Comparison of ENCODE assay signal across 8 cellular contexts in genomic region chr3:28476194-28476593, GRCh38.
DNase-seq lines count a peak whose midpoint lies in the region; ATAC-seq, FAIRE-seq and TF ChIP-seq lines count a peak whose summit lies in the region.

No MANE protein-coding gene starts in this region.

- H4K20me1 ChIP-seq in PC-3 (ENCODE audit: low read length): no peaks in the 10 kb centered on the region

- no peak for TF ChIP-seq EP300 in A549 (IDR thresholded peaks at IDR 0.05)
- TF ChIP-seq EP300 in esophagus muscularis mucosa (IDR thresholded peaks at IDR 0.05): no peak

- no peaks in the 10 kb centered on the region for H3K9me3 ChIP-seq in A549
- H3K9me3 ChIP-seq in PC-3 (ENCODE audit: low read length): no peaks in the 10 kb centered on the region
- peaks cover 0 to 10% (median 0%) of the 10 kb centered on the region in 4 donors for H3K9me3 ChIP-seq in esophagus muscularis mucosa
- H3K9me3 ChIP-seq in psoas muscle: peaks cover 10% of the 10 kb centered on the region

- H2AFZ ChIP-seq in PC-3 (ENCODE audit: low read length): no peak overlapping the region

- no peak overlapping the region for H3K9ac ChIP-seq in PC-3 (ENCODE audit: low read length)

- H3K4me1 ChIP-seq in A549: no peaks in the 10 kb centered on the region
- H3K4me1 ChIP-seq in PC-3 (ENCODE audit: insufficient read depth, low read length): no peaks in the 10 kb centered on the region
- no peaks in the 10 kb centered on the region for H3K4me1 ChIP-seq in esophagus muscularis mucosa
- no peaks in the 10 kb centered on the region for H3K4me1 ChIP-seq in psoas muscle

- peak in 1 of 2 experiments; percentile 62; a peak in 1 of 6 replicates for ATAC-seq in A549
- peak; percentile 66 for ATAC-seq in HG03442 (IDR thresholded peaks at IDR 0.05; ENCODE audit: unreplicated experiment)
- peak; percentile 59 for ATAC-seq in PC-3
- peak in 2 of 4 donors; percentile 55 to 74 for ATAC-seq in psoas muscle
- ATAC-seq in HG03108 (IDR thresholded peaks at IDR 0.05; ENCODE audit: unreplicated experiment): no peak

- H3K9me2 ChIP-seq in PC-3 (replicated peaks; ENCODE audit: low read length): no peaks in the 10 kb centered on the region

- intact Hi-C loops in PC-3 (cut with micrococcal nuclease) (loop anchor here (1.0 kb wide), 2 partner anchors 251 to 1288 kb away; no protein-coding TSS in a partner anchor), esophagus muscularis mucosa (cut with DNase I) (no loop called here), psoas muscle (cut with DNase I) (loop anchor here in 1 of 2 donors (5.0 kb wide), 1 partner anchor 251 kb away; no protein-coding TSS in a partner anchor)

- H3K79me2 ChIP-seq in PC-3 (ENCODE audit: low read length): no peaks in the 10 kb centered on the region

- no TSS peak for BruUV-seq in PC-3 (replicated peaks; lab: Mats Ljungman, UMichigan)

- H3K36me3 ChIP-seq in PC-3 (ENCODE audit: low read depth, low read length) (no peaks in the 10 kb centered on the region), esophagus muscularis mucosa (peaks cover 0 to 3% (median 0%) of the 10 kb centered on the region in 4 donors), psoas muscle (ENCODE audit: insufficient read depth in 1 of 2, low read depth in 1 of 2) (no peaks in the 10 kb centered on the region)

- TF ChIP-seq CTCF in A549 (IDR thresholded peaks at IDR 0.05) (peak; percentile 57), PC-3 (conservative IDR thresholded peaks at IDR 0.05; ENCODE audit: low read depth, low read length) (peak; percentile 75), esophagus muscularis mucosa (IDR thresholded peaks at IDR 0.05) (peak; percentile 43 to 65 (median 56)), psoas muscle (IDR thresholded peaks at IDR 0.05) (peak; percentile 67)

- H3K4me2 ChIP-seq in A549 (no peak overlapping the region), PC-3 (ENCODE audit: low read length) (no peak overlapping the region)

- no peak for TF ChIP-seq POLR2A in A549 (IDR thresholded peaks at IDR 0.05; ENCODE audit: low read length)
- TF ChIP-seq POLR2A in GM12891 (IDR thresholded peaks at IDR 0.05; ENCODE audit: low read depth, low read length): no peak
- TF ChIP-seq POLR2A in esophagus muscularis mucosa (IDR thresholded peaks at IDR 0.05; ENCODE audit: low read depth): no peak

- no peaks in the 10 kb centered on the region for H3F3A ChIP-seq in PC-3 (ENCODE audit: low read length, unreplicated experiment)

- FAIRE-seq in A549 (lab: Jason Lieb, UNC): no peak
- FAIRE-seq in GM12891 (lab: Jason Lieb, UNC): no peak

- TF ChIP-seq RAD21 in A549 (conservative IDR thresholded peaks at IDR 0.05 in 1 of 2, IDR thresholded peaks at IDR 0.05 in 1 of 2): peak; percentile 53 to 66

- CTCF ChIA-PET in A549 (lab: Yijun Ruan, JAX): interaction anchor here (0.9 to 1.7 kb wide), 4 partner anchors 23 to 1292 kb away, joined by 3 to 6 read pairs (median 4); no protein-coding TSS in a partner anchor
- CTCF ChIA-PET in PC-3 (lab: Charles Lee): interaction anchor here (0.6 to 1.2 kb wide), 2 partner anchors 90 to 251 kb away, joined by 3 to 4 read pairs; no protein-coding TSS in a partner anchor

- DNase-seq in A549 (ENCODE audit: low read depth in 1 of 2, low spot score in 1 of 2) (peak; percentile 18 to 54), GM12891 (ENCODE audit: insufficient read length, low spot score) (peak; percentile 3), PC-3 (peak; percentile 64), esophagus muscularis mucosa (ENCODE audit: extremely low spot score) (no peak), psoas muscle (no peak), activated gamma-delta T cell (lab: John Stamatoyannopoulos, UW) (no peak)

- POLR2A ChIA-PET in A549 (lab: Yijun Ruan, JAX): no interaction called here
- POLR2A ChIA-PET in PC-3 (lab: Charles Lee; ENCODE audit: unreplicated experiment): no interaction called here

- no peak overlapping the region for H3K4me3 ChIP-seq in A549
- no peak overlapping the region for H3K4me3 ChIP-seq in PC-3 (ENCODE audit: low read length)
- no peak overlapping the region for H3K4me3 ChIP-seq in esophagus muscularis mucosa
- no peak overlapping the region for H3K4me3 ChIP-seq in psoas muscle

- H3K27ac ChIP-seq in A549 (no peak overlapping the region), PC-3 (ENCODE audit: low read length) (no peak overlapping the region), esophagus muscularis mucosa (replicated peaks in 1 of 4) (no peak overlapping the region), psoas muscle (no peak overlapping the region)

- H3K27me3 ChIP-seq in PC-3 (ENCODE audit: low read length) (no peaks in the 10 kb centered on the region), esophagus muscularis mucosa (no peaks in the 10 kb centered on the region), psoas muscle (ENCODE audit: insufficient read depth in 3 of 3, low read length in 2 of 3) (no peaks in the 10 kb centered on the region)

TF ChIP-seq in A549, 52 proteins besides CTCF, POLR2A, EP300 and RAD21:
- TF ChIP-seq MAZ (IDR thresholded peaks at IDR 0.05; ENCODE audit: borderline replicate concordance, low read depth, low read length) (no peak), CEBPB (IDR thresholded peaks at IDR 0.05) (no peak), ZNF302 (CRISPR knock-in tag; IDR thresholded peaks at IDR 0.05) (no peak), FOXS1 (CRISPR knock-in tag; IDR thresholded peaks at IDR 0.05) (no peak), SREBF2 (IDR thresholded peaks at IDR 0.05) (no peak), SMC3 (IDR thresholded peaks at IDR 0.05) (peak; percentile 45)
TF ChIP-seq in A549: peak in this region for 1.

TF ChIP-seq in GM12891, 5 proteins besides CTCF, POLR2A, EP300 and RAD21:
- TF ChIP-seq POLR2AphosphoS5 (IDR thresholded peaks at IDR 0.05; ENCODE audit: low read depth, low read length) (no peak), TAF1 (IDR thresholded peaks at IDR 0.05; ENCODE audit: low read depth, low read length) (no peak), SPI1 (IDR thresholded peaks at IDR 0.05; ENCODE audit: low read depth, low read length) (no peak), PAX5 (IDR thresholded peaks at IDR 0.05; ENCODE audit: insufficient read depth, low read length, severe bottlenecking) (no peak), POU2F2 (IDR thresholded peaks at IDR 0.05; ENCODE audit: low read depth, low read length) (no peak)

Comparison
In these comparisons a context has a peak if more than half of its experiments do, and no peak if none do; other contexts are left out.
1. DNase-seq: peak in A549 (2 of 2), GM12891 (single experiment) and PC-3 (single experiment); none in esophagus muscularis mucosa (single experiment), psoas muscle (0 of 2) and activated gamma-delta T cell (single experiment).
2. Peak in every context shown above with its lines, with median percentiles within 50 percentile points of each other: CTCF ChIP-seq.